In genomic region chr2:12293868-12294267, GRCh38 we compare ENCODE assay signal across 11 cellular contexts.
DNase-seq lines count a peak whose midpoint lies in the region; ATAC-seq and TF ChIP-seq lines count a peak whose summit lies in the region.
"Had no signal": no experiment of that assay in that cellular context is flagged by ENCODE, and none has a peak within 500 bp of the region (broad histone marks: within the 10 kb centered on the region; RNA-seq: fewer than 3 reads in every experiment).

No MANE protein-coding gene starts in this region.

- H3K9me3 Mint-ChIP-seq in T-helper 1 cell treated with Interleukin-12 subunit alpha and Interleukin-12 subunit beta and Interleukin-4 antibody, amounts not matched to agents 30 μg/mL and 1 μg/mL, for 36 hours: peaks cover 22% of the 10 kb centered on the region

- H3K27me3 Mint-ChIP-seq in T-helper 1 cell treated with Interleukin-12 subunit alpha and Interleukin-12 subunit beta and Interleukin-4 antibody, amounts not matched to agents 30 μg/mL and 1 μg/mL, for 36 hours (ENCODE audit: low read depth): peaks cover 22% of the 10 kb centered on the region

- H3K9me3 ChIP-seq in prostate gland: no peaks in the 10 kb centered on the region
- H3K9me3 ChIP-seq: pancreas had no signal

- H3K27ac ChIP-seq in prostate gland: no peak overlapping the region
- H3K27ac ChIP-seq: pancreas had no signal

- H3K4me3 Mint-ChIP-seq in T-helper 1 cell treated with Interleukin-12 subunit alpha and Interleukin-12 subunit beta and Interleukin-4 antibody, amounts not matched to agents 30 μg/mL and 1 μg/mL, for 36 hours: peak overlapping the region; percentile 47

- no peaks in the 10 kb centered on the region for H3K4me1 ChIP-seq in prostate gland (replicated peaks)
- H3K4me1 ChIP-seq: pancreas had no signal

- TF ChIP-seq CTCF in GM13976 (IDR thresholded peaks at IDR 0.05; ENCODE audit: borderline replicate concordance, control extremely low read depth, extremely low read depth, insufficient read depth, missing control alignments) (no peak), prostate gland (IDR thresholded peaks at IDR 0.05) (no peak)

- DNase-seq in GM13976 (ENCODE audit: low spot score): peak; percentile 55
- no peak for DNase-seq in Ammon's horn (ENCODE audit: low spot score)
- DNase-seq in inferior parietal cortex (ENCODE audit: extremely low spot score): no peak
- DNase-seq in prostate gland (ENCODE audit: low spot score): no peak
- no peak for DNase-seq in central memory CD4-positive, alpha-beta T cell
- DNase-seq: NCI-H446 treated with DMSO at 0.1 percent for 48 hours; pancreas; stimulated activated CD8-positive, alpha-beta memory T cell treated with anti-CD3 and anti-CD28 coated beads, Interleukin-4, amount 100 ng/mL, for 48 hours had no signal

- in situ Hi-C loops in GM13976 (cut with MboI; ENCODE audit: low sequenced_read_pairs, unreplicated experiment): no loop called here

- no peak for TF ChIP-seq POLR2A in prostate gland (IDR thresholded peaks at IDR 0.05)

- H3K4me1 Mint-ChIP-seq in T-helper 1 cell treated with Interleukin-12 subunit alpha and Interleukin-12 subunit beta and Interleukin-4 antibody, amounts not matched to agents 30 μg/mL and 1 μg/mL, for 36 hours (ENCODE audit: low read depth): peaks cover 54% of the 10 kb centered on the region

- 89% methylated on average over 1 of the region's 1 CpG for WGBS in prostate gland

- peaks cover 17% of the 10 kb centered on the region for H3K36me3 Mint-ChIP-seq in T-helper 1 cell treated with Interleukin-12 subunit alpha and Interleukin-12 subunit beta and Interleukin-4 antibody, amounts not matched to agents 30 μg/mL and 1 μg/mL, for 36 hours (ENCODE audit: low read depth)

- H3K27ac Mint-ChIP-seq in T-helper 1 cell treated with Interleukin-12 subunit alpha and Interleukin-12 subunit beta and Interleukin-4 antibody, amounts not matched to agents 30 μg/mL and 1 μg/mL, for 36 hours: peak overlapping the region; percentile 79

- no peaks in the 10 kb centered on the region for H3K27me3 ChIP-seq in prostate gland (replicated peaks; ENCODE audit: insufficient read depth)
- H3K27me3 ChIP-seq: pancreas had no signal

- no peaks in the 10 kb centered on the region for H3K36me3 ChIP-seq in prostate gland
- H3K36me3 ChIP-seq: pancreas had no signal

- peak; percentile 89 for ATAC-seq in GM19372 (IDR thresholded peaks at IDR 0.05; ENCODE audit: low read depth, unreplicated experiment)
- peak; percentile 77 for ATAC-seq in HG02970 (IDR thresholded peaks at IDR 0.05; ENCODE audit: low FRiP score, unreplicated experiment)
- ATAC-seq: pancreas had no signal

- intact Hi-C loops in prostate gland (cut with DNase I): no loop called here

- H3K4me3 ChIP-seq in prostate gland: no peak overlapping the region
- H3K4me3 ChIP-seq: pancreas had no signal
